Comparison of ENCODE assay signal across 17 cellular contexts in the genomic region with DNA sequence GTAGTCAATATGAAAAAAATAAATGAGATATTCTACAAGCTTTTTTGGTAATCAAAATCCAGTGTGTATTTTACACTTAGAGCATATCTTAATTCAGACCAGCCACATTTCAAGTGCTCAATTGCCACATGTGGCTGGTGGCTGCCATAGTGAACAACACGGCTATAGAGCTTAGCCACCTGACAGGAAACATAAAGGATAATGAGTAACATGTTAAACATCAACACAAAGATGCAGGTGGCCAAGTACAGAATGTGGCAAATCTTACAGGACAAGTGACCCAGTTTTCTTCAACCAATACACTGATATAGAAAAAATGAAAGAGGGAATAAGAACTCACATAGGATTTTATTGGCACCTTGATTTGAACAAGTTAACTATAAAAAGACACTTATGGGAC.
DNase-seq lines count a peak whose midpoint lies in the region; ATAC-seq lines count a peak whose summit lies in the region.
"Had no signal": no experiment of that assay in that cellular context is flagged by ENCODE, and none has a peak within 500 bp of the region (broad histone marks: within the 10 kb centered on the region; RNA-seq: fewer than 3 reads in every experiment).

No MANE protein-coding gene starts in this region.

- ATAC-seq in T-helper 17 cell, result no peak
- ATAC-seq: left lobe of liver; stimulated activated memory B cell treated with anti-CD40 and anti-IgM and Interleukin-4, amounts not matched to agents 10 μg/mL and 1 μg/mL and 100 μg/mL, for 72 hours had no signal

- no peaks in the 10 kb centered on the region for H3K27me3 Mint-ChIP-seq in T-helper 17 cell
- H3K27me3 Mint-ChIP-seq: activated CD4-positive, alpha-beta memory T cell treated with anti-CD3 and anti-CD28 coated beads, Interleukin-2, amount 10 ng/mL, durations not matched to agents 7 days and 5 days; CD4-positive, alpha-beta memory T cell; stimulated activated memory B cell treated with anti-CD40 and anti-IgM and Interleukin-4, amounts not matched to agents 10 μg/mL and 1 μg/mL and 100 μg/mL, for 72 hours had no signal

- H3K4me3 Mint-ChIP-seq in T-helper 17 cell, result peak overlapping the region; percentile 63
- H3K4me3 Mint-ChIP-seq: activated CD4-positive, alpha-beta memory T cell treated with anti-CD3 and anti-CD28 coated beads, Interleukin-2, amount 10 ng/mL, durations not matched to agents 7 days and 5 days; CD4-positive, alpha-beta memory T cell; stimulated activated memory B cell treated with anti-CD40 and anti-IgM and Interleukin-4, amounts not matched to agents 10 μg/mL and 1 μg/mL and 100 μg/mL, for 72 hours had no signal

- H3K9me3 ChIP-seq in T-helper 17 cell (ENCODE audit: control insufficient read depth, low read length, poor library complexity, severe bottlenecking), result no peaks in the 10 kb centered on the region
- H3K9me3 ChIP-seq: MG63, testis had no signal

- H3K36me3 Mint-ChIP-seq in T-helper 17 cell (ENCODE audit: low read depth), result no peaks in the 10 kb centered on the region
- H3K36me3 Mint-ChIP-seq: CD4-positive, alpha-beta memory T cell; stimulated activated memory B cell treated with anti-CD40 and anti-IgM and Interleukin-4, amounts not matched to agents 10 μg/mL and 1 μg/mL and 100 μg/mL, for 72 hours had no signal

- peaks cover 7% of the 10 kb centered on the region for H3K4me1 Mint-ChIP-seq in T-helper 17 cell
- H3K4me1 Mint-ChIP-seq: stimulated activated memory B cell treated with anti-CD40 and anti-IgM and Interleukin-4, amounts not matched to agents 10 μg/mL and 1 μg/mL and 100 μg/mL, for 72 hours had no signal

- DNase-seq in A172 (ENCODE audit: low spot score) (peak; percentile 54), DMS53 treated with DMSO at 0.1 percent for 48 hours (lab: John Stamatoyannopoulos, UW; ENCODE audit: unreplicated experiment) (peak; percentile 47), NCI-H1436 (lab: John Stamatoyannopoulos, UW) (peak; percentile 48), T-helper 17 cell (no peak), ureter (ENCODE audit: low spot score) (no peak), D341Med (ENCODE audit: low spot score) (no peak)
- DNase-seq in stimulated activated CD4-positive, alpha-beta T cell treated with anti-CD3 and anti-CD28 coated beads, Interleukin-4, amount 100 ng/mL, for 1 hour, result no peak
- DNase-seq: activated CD4-positive, alpha-beta memory T cell treated with anti-CD3 and anti-CD28 coated beads, Interleukin-2, amount 10 ng/mL, durations not matched to agents 7 days and 5 days; CD4-positive, alpha-beta memory T cell; glutamatergic neuron; IMR-90; MG63; NCI-H2171 treated with DMSO at 0.1 percent for 48 hours; NCI-H526 treated with DMSO at 0.1 percent for 48 hours; testis had no signal

- H3K27ac Mint-ChIP-seq in T-helper 17 cell, result no peak overlapping the region
- H3K27ac Mint-ChIP-seq: activated CD4-positive, alpha-beta memory T cell treated with anti-CD3 and anti-CD28 coated beads, Interleukin-2, amount 10 ng/mL, durations not matched to agents 7 days and 5 days; CD4-positive, alpha-beta memory T cell; stimulated activated memory B cell treated with anti-CD40 and anti-IgM and Interleukin-4, amounts not matched to agents 10 μg/mL and 1 μg/mL and 100 μg/mL, for 72 hours had no signal

Comparison
In these comparisons a context has a peak if more than half of its experiments do, and no peak if none do; other contexts are left out.
1. DNase-seq: peak in A172 (single experiment), DMS53 treated with DMSO at 0.1 percent for 48 hours (single experiment) and NCI-H1436 (single experiment); none in T-helper 17 cell (0 of 3), ureter (single experiment), stimulated activated CD4-positive, alpha-beta T cell treated with anti-CD3 and anti-CD28 coated beads, Interleukin-4, amount 100 ng/mL, for 1 hour (single experiment) and D341Med (single experiment).